1 cellular context compared by ENCODE assay signal in the genomic region with DNA sequence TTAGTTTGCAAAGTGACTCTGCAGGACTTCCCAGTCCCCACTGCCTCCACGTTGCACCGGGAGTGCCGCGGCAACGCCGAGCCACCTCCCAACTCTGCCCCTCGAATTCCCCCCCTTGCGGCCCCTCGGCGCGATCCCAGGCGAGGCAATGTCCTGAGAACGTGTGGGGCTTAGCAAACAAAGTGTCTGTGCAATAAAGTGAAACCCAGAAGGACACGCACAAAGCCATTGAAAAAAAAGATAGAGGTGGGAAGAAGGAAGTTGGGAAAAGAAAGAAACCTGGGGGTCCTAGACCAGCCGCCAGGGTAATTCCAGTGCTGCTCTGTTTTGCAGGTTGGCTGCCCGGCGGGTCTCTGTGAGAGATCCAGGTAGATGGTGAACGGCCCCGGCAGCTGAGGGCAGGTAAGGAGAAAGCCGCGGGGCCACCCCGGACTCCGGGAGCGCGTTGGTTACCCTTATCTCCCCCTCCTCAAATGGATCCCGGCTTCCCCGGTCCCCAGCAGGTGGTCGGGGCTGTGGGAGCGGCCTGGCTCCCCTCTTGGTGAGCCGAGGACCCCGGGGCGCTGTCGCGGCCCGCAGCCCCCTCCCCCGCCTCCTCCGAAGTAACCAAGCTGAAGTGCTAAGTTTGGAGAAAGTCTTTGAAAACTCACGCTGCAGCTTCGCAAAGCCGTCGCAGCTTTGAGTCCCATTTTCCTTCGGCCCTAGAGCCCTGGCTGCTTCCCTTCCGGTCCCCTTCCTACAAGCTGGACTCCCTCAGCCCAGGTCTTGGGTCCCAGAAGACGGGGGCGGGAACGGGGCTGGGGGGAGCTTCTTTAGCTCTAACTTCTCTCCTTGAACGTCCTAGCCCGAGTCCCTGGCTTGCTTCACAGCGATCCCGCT.
TF ChIP-seq lines count a peak whose summit lies in the region.

No MANE protein-coding gene starts in this region.

TF ChIP-seq in GM23338, 12 proteins besides CTCF, POLR2A, EP300 and RAD21 (continued from another document):
- TF ChIP-seq ETS1 (IDR thresholded peaks at IDR 0.05) (no peak), POLR2AphosphoS5 (IDR thresholded peaks at IDR 0.05; ENCODE audit: low read depth) (no peak), ZNF331 (CRISPR knock-in tag; IDR thresholded peaks at IDR 0.05; ENCODE audit: low read depth) (no peak), NANOG (IDR thresholded peaks at IDR 0.05; ENCODE audit: borderline replicate concordance) (no peak), STAT1 (IDR thresholded peaks at IDR 0.05; ENCODE audit: unreplicated experiment) (no peak), EZH2phosphoT487 (IDR thresholded peaks at IDR 0.05; ENCODE audit: unreplicated experiment) (peak; percentile 59), CREB1 (CRISPR knock-in tag; IDR thresholded peaks at IDR 0.05; ENCODE audit: low read depth) (no peak), ZNF114 (CRISPR knock-in tag; IDR thresholded peaks at IDR 0.05) (no peak)
- TF ChIP-seq, protein P1, sequence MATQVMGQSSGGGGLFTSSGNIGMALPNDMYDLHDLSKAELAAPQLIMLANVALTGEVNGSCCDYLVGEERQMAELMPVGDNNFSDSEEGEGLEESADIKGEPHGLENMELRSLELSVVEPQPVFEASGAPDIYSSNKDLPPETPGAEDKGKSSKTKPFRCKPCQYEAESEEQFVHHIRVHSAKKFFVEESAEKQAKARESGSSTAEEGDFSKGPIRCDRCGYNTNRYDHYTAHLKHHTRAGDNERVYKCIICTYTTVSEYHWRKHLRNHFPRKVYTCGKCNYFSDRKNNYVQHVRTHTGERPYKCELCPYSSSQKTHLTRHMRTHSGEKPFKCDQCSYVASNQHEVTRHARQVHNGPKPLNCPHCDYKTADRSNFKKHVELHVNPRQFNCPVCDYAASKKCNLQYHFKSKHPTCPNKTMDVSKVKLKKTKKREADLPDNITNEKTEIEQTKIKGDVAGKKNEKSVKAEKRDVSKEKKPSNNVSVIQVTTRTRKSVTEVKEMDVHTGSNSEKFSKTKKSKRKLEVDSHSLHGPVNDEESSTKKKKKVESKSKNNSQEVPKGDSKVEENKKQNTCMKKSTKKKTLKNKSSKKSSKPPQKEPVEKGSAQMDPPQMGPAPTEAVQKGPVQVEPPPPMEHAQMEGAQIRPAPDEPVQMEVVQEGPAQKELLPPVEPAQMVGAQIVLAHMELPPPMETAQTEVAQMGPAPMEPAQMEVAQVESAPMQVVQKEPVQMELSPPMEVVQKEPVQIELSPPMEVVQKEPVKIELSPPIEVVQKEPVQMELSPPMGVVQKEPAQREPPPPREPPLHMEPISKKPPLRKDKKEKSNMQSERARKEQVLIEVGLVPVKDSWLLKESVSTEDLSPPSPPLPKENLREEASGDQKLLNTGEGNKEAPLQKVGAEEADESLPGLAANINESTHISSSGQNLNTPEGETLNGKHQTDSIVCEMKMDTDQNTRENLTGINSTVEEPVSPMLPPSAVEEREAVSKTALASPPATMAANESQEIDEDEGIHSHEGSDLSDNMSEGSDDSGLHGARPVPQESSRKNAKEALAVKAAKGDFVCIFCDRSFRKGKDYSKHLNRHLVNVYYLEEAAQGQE (IDR thresholded peaks at IDR 0.05; ENCODE audit: unreplicated experiment): no peak
